30 cellular contexts compared by ENCODE assay signal in genomic region chr10:94485094-94485493, GRCh38.
"Had no signal": no experiment of that assay in that cellular context is flagged by ENCODE, and none has a peak within 500 bp of the region (broad histone marks: within the 10 kb centered on the region; RNA-seq: fewer than 3 reads in every experiment).

No MANE protein-coding gene starts in this region.

- H3K4me2 ChIP-seq: neural progenitor cell had no signal

- H3K9me3 ChIP-seq: neutrophil, testis, thyroid gland had no signal

- DNase-seq: hypothalamus; immature natural killer cell; kidney; left colon; left lung; lower lobe of right lung; mammary epithelial cell; mesendoderm; naive B cell; natural killer cell; nephron progenitor cell; occipital lobe; stimulated activated CD4-positive, alpha-beta T cell treated with anti-CD3 and anti-CD28 coated beads, Interleukin-12 subunit alpha, Interleukin-12 subunit beta, amount 100 ng/mL, for 4 hours; stimulated activated CD4-positive, alpha-beta T cell treated with anti-CD3 and anti-CD28 coated beads, Interleukin-15, amount 100 ng/mL, for 24 hours; stimulated activated CD4-positive, alpha-beta T cell treated with anti-CD3 and anti-CD28 coated beads, Interleukin-2, amount 100 ng/mL, for 24 hours; stimulated activated CD4-positive, alpha-beta T cell treated with anti-CD3 and anti-CD28 coated beads, Interleukin-4, amount 100 ng/mL, for 1 hour; stimulated activated naive B cell treated with anti-CD40 and anti-IgM and Interleukin-4, amounts not matched to agents 10 μg/mL and 1 μg/mL and 100 μg/mL, for 72 hours; stimulated activated naive CD8-positive, alpha-beta T cell treated with anti-CD3 and anti-CD28 coated beads, Interleukin-15, Interleukin-2, amounts not matched to agents 100 U/mL and 50 U/mL, for 24 hours; stomach; testis; thyroid gland; transverse colon; upper lobe of left lung had no signal

- FAIRE-seq: islet of Langerhans had no signal

- H3K27ac ChIP-seq: left lung, lower lobe of right lung, neural progenitor cell, neutrophil, right atrium auricular region, skin epidermis, stomach, testis, thyroid gland, transverse colon, upper lobe of left lung, vagina had no signal

- H3K4me3 ChIP-seq: left lung, lower lobe of right lung, neural progenitor cell, right atrium auricular region, skin epidermis, stomach, testis, thyroid gland, transverse colon, upper lobe of left lung, vagina had no signal

- ATAC-seq: left colon; left lung; lower lobe of right lung; natural killer cell; sciatic nerve; stimulated activated naive B cell treated with anti-CD40 and anti-IgM and Interleukin-4, amounts not matched to agents 10 μg/mL and 1 μg/mL and 100 μg/mL, for 72 hours; stimulated activated naive CD8-positive, alpha-beta T cell treated with anti-CD3 and anti-CD28 coated beads, Interleukin-15, Interleukin-2, amounts not matched to agents 100 U/mL and 50 U/mL, for 24 hours had no signal

- H3K4me1 ChIP-seq: left lung, lower lobe of right lung, neural progenitor cell, thyroid gland, transverse colon, upper lobe of left lung, vagina had no signal
